Comparison of ENCODE assay signal across 24 cellular contexts in genomic region chrX:10986616-10987015, GRCh38.
"Had no signal": no experiment of that assay in that cellular context is flagged by ENCODE, and none has a peak within 500 bp of the region (broad histone marks: within the 10 kb centered on the region; RNA-seq: fewer than 3 reads in every experiment).

No MANE protein-coding gene starts in this region.

- H3K4me3 ChIP-seq: left lung, lower lobe of right lung, right lobe of liver, skin epidermis, thoracic aorta, uterus had no signal

- H3K27me3 ChIP-seq: brain microvascular endothelial cell, left lung, right lobe of liver, uterus had no signal

- H3K27ac ChIP-seq: brain microvascular endothelial cell, left lung, lower lobe of right lung, right lobe of liver, skin epidermis, thoracic aorta, uterus had no signal

- H3K4me1 ChIP-seq: left lung, lower lobe of right lung, right lobe of liver, uterus had no signal

- H3K9me3 ChIP-seq: left lung, lower lobe of right lung, right lobe of liver, thoracic aorta, uterus had no signal

- ATAC-seq: activated CD4-positive, alpha-beta T cell treated with anti-CD3 and anti-CD28 coated beads for 36 hours; activated CD8-positive, alpha-beta T cell treated with anti-CD3 and anti-CD28 coated beads, Interleukin-2, amount 10 ng/mL, durations not matched to agents 7 days and 5 days; activated naive CD4-positive, alpha-beta T cell treated with anti-CD3 and anti-CD28 coated beads, Interleukin-2, amount 50 U/mL, for 72 hours; activated T-cell treated with anti-CD3 and anti-CD28 coated beads, Interleukin-2, amount 50 U/mL, for 72 hours; left lung; lower lobe of right lung; right lobe of liver; stimulated activated effector memory CD8-positive, alpha-beta T cell treated with anti-CD3 and anti-CD28 coated beads, Interleukin-12 subunit alpha, Interleukin-12 subunit beta, amount 100 ng/mL, for 72 hours had no signal

- DNase-seq: activated B cell treated with CpG ODN at 0.5 μM for 24 hours; activated CD4-positive, alpha-beta T cell treated with anti-CD3 and anti-CD28 coated beads for 36 hours; activated CD8-positive, alpha-beta T cell treated with anti-CD3 and anti-CD28 coated beads, Interleukin-2, amount 10 ng/mL, durations not matched to agents 7 days and 5 days; activated naive CD4-positive, alpha-beta T cell; activated T-cell treated with anti-CD3 and anti-CD28 coated beads for 4 hours; activated T-cell treated with anti-CD3 and anti-CD28 coated beads, Interleukin-2, amount 50 U/mL, for 72 hours; anterior cingulate cortex; brain microvascular endothelial cell; cortex of kidney; left lung; lower lobe of right lung; mesendoderm; right lobe of liver; stimulated activated CD4-positive, alpha-beta T cell treated with anti-CD3 and anti-CD28 coated beads, Interleukin-12 subunit alpha, Interleukin-12 subunit beta, amount 100 ng/mL, for 4 hours; stimulated activated CD4-positive, alpha-beta T cell treated with anti-CD3 and anti-CD28 coated beads, Interleukin-4, amount 100 ng/mL, for 1 hour; T-helper 1 cell; uterus had no signal

- FAIRE-seq: endothelial cell of umbilical vein, frontal cortex, islet of Langerhans had no signal
